ENCODE assay signal across 9 cellular contexts in the genomic region with DNA sequence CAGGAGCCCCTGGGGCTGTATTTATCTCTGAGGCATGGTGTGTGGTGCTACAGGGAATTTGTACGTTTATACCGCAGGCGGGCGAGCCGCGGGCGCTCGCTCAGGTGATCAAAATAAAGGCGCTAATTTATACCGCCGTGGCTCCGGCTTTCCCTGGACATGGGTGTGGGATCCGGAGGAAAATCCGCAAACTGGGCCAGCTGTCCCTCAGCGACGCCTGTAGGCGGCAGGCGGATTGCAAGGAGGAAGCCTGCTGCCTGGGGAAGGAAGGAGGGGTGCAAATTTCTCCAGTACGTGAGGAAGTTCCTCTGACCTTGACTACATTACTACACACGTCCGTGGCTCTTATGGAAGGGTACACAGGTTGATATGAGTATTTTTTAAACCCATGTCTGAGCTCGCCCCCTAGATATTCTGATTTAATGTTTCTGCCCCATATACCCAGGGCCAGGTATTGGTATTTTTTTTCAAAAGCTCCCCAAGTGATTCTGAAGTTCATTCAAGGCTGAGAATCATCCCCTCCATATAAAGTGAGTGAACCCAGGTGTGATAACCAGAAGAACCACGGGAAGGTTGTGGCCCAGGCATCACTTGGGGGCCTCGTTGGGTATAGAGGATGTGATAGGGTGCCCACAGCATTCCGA. TPM values are rescaled to one million over a fixed set of nuclear protein-coding genes. Genes with fewer than 3 reads are reported as not detected.
A peak's percentile ranks its signal among the peaks of the same experiment; 100 is the strongest.
DNase-seq lines count a peak whose midpoint lies in the region; ATAC-seq, FAIRE-seq and TF ChIP-seq lines count a peak whose summit lies in the region.
"Had no signal": no experiment of that assay in that cellular context is flagged by ENCODE, and none has a peak within 500 bp of the region (broad histone marks: within the 10 kb centered on the region; RNA-seq: fewer than 3 reads in every experiment).

No MANE protein-coding gene starts in this region.

- peaks cover 2% of the 10 kb centered on the region for H3K4me1 Mint-ChIP-seq in progenitor cell of endocrine pancreas (ENCODE audit: low read depth)

- DNase-seq in DMS153 (lab: John Stamatoyannopoulos, UW) (peak; percentile 8), DMS153 treated with DMSO at 0.1 percent for 48 hours (lab: John Stamatoyannopoulos, UW; ENCODE audit: unreplicated experiment) (no peak), NCI-H2227 treated with DMSO at 0.1 percent for 48 hours (lab: John Stamatoyannopoulos, UW) (peak; percentile 12), epithelial cell of esophagus (ENCODE audit: low read depth) (peak; percentile 37), progenitor cell of endocrine pancreas (ENCODE audit: low spot score, unreplicated experiment) (no peak), GM19239 (ENCODE audit: insufficient read length, low spot score) (no peak)
- DNase-seq in activated T-cell treated with anti-CD3 and anti-CD28 coated beads, Interleukin-2, amount 50 U/mL, for 48 hours, result no peak

- H3K27me3 Mint-ChIP-seq in progenitor cell of endocrine pancreas, result peaks cover 62% of the 10 kb centered on the region

- no peak overlapping the region for H3K4me3 ChIP-seq in epithelial cell of esophagus (ENCODE audit: low read length)

- TF ChIP-seq CTCF in epithelial cell of esophagus (IDR thresholded peaks at IDR 0.05; ENCODE audit: insufficient read depth, low read depth, low read length, missing control alignments), result peak; percentile 58
- peak; percentile 36 for TF ChIP-seq CTCF in progenitor cell of endocrine pancreas (IDR thresholded peaks at IDR 0.05; ENCODE audit: unreplicated experiment)

- no peaks in the 10 kb centered on the region for H3K9me3 Mint-ChIP-seq in progenitor cell of endocrine pancreas (ENCODE audit: low read depth)
- H3K9me3 Mint-ChIP-seq: T-helper 2 cell treated with Interferon-gamma antibody and Interleukin-4, amounts not matched to agents 5 μg/mL and 100 μg/mL, for 36 hours had no signal

- no peak overlapping the region for H3K27ac Mint-ChIP-seq in progenitor cell of endocrine pancreas
- H3K27ac Mint-ChIP-seq: T-helper 2 cell treated with Interferon-gamma antibody and Interleukin-4, amounts not matched to agents 5 μg/mL and 100 μg/mL, for 36 hours had no signal

- H3K4me3 Mint-ChIP-seq in progenitor cell of endocrine pancreas (ENCODE audit: low read depth), result no peak overlapping the region
- H3K4me3 Mint-ChIP-seq: T-helper 2 cell treated with Interferon-gamma antibody and Interleukin-4, amounts not matched to agents 5 μg/mL and 100 μg/mL, for 36 hours had no signal

- no peak for ATAC-seq in GM19455 (IDR thresholded peaks at IDR 0.05; ENCODE audit: unreplicated experiment)

- no peaks in the 10 kb centered on the region for H3K36me3 Mint-ChIP-seq in progenitor cell of endocrine pancreas (ENCODE audit: insufficient read depth)

- FAIRE-seq in GM19239 (lab: Jason Lieb, UNC), result no peak

RNA-seq across cellular contexts. Expression of gene MYOD1, which starts 2.8 kb away (rescaled TPM):
- total RNA-seq in progenitor cell of endocrine pancreas, result not detected in 2 replicates

RNA-seq across cellular contexts. Expression of gene KCNC1, which starts 12.5 kb away (rescaled TPM):
- total RNA-seq in progenitor cell of endocrine pancreas, result 0.67 and 1.2 TPM in 2 replicates

Comparison
In these comparisons a context has a peak if more than half of its experiments do, and no peak if none do; other contexts are left out.
1. DNase-seq: peak in DMS153 (single experiment), NCI-H2227 treated with DMSO at 0.1 percent for 48 hours (single experiment) and epithelial cell of esophagus (single experiment); none in DMS153 treated with DMSO at 0.1 percent for 48 hours (single experiment), progenitor cell of endocrine pancreas (single experiment), activated T-cell treated with anti-CD3 and anti-CD28 coated beads, Interleukin-2, amount 50 U/mL, for 48 hours (0 of 2) and GM19239 (single experiment).